In genomic region chr22:40420341-40421081, GRCh38 we compare ENCODE assay signal across 25 cellular contexts.
"Had no signal": no experiment of that assay in that cellular context is flagged by ENCODE, and none has a peak within 500 bp of the region (broad histone marks: within the 10 kb centered on the region; RNA-seq: fewer than 3 reads in every experiment).

No MANE protein-coding gene starts in this region.

- H3K9me3 Mint-ChIP-seq: activated naive CD8-positive, alpha-beta T cell treated with anti-CD3 and anti-CD28 coated beads, Interleukin-2, amount 10 ng/mL, durations not matched to agents 7 days and 5 days; activated T-cell treated with anti-CD3 and anti-CD28 coated beads, Interleukin-2, amount 50 U/mL, for 4 hours; activated T-helper 2 cell treated with anti-CD3 and anti-CD28 coated beads, Interferon-gamma antibody, Interleukin-2, Interleukin-4, amounts not matched to agents 10 μg/mL and 5 μg/mL and 100 μg/mL, durations not matched to agents 14 hours and 24 hours and 36 hours; central memory CD8-positive, alpha-beta T cell; effector memory CD8-positive, alpha-beta T cell; nephron had no signal

- H3K4me1 ChIP-seq: parathyroid adenoma, testis, vagina had no signal

- H3K9me3 ChIP-seq: breast epithelium, testis, vagina had no signal

- H3K4me3 Mint-ChIP-seq: activated naive CD8-positive, alpha-beta T cell treated with anti-CD3 and anti-CD28 coated beads, Interleukin-2, amount 10 ng/mL, durations not matched to agents 7 days and 5 days; activated T-cell treated with anti-CD3 and anti-CD28 coated beads, Interleukin-2, amount 50 U/mL, for 4 hours; central memory CD8-positive, alpha-beta T cell; effector memory CD8-positive, alpha-beta T cell; nephron had no signal

- H3K4me3 ChIP-seq: breast epithelium, dorsolateral prefrontal cortex, hepatocyte, testis, vagina had no signal

- H3K27me3 Mint-ChIP-seq: activated naive CD8-positive, alpha-beta T cell treated with anti-CD3 and anti-CD28 coated beads, Interleukin-2, amount 10 ng/mL, durations not matched to agents 7 days and 5 days; central memory CD8-positive, alpha-beta T cell; effector memory CD8-positive, alpha-beta T cell had no signal

- H3K27ac ChIP-seq: breast epithelium, hepatocyte, parathyroid adenoma, testis, vagina had no signal

- ATAC-seq: activated T-cell treated with anti-CD3 and anti-CD28 coated beads, Interleukin-2, amount 50 U/mL, for 4 hours; effector memory CD8-positive, alpha-beta T cell; esophagus mucosa; sciatic nerve had no signal

- H3K27me3 ChIP-seq: breast epithelium, dorsolateral prefrontal cortex, hepatocyte, testis, vagina had no signal

- DNase-seq: activated naive CD4-positive, alpha-beta T cell; activated naive CD8-positive, alpha-beta T cell treated with anti-CD3 and anti-CD28 coated beads, Interleukin-2, amount 10 ng/mL, durations not matched to agents 7 days and 5 days; activated T-cell treated with anti-CD3 and anti-CD28 coated beads, Interleukin-2, amount 50 U/mL, for 4 hours; amniotic stem cell; effector memory CD8-positive, alpha-beta T cell; foreskin melanocyte; kidney glomerular epithelial cell; midbrain; nucleus accumbens; small intestine; stimulated activated CD4-positive, alpha-beta T cell treated with anti-CD3 and anti-CD28 coated beads, Interleukin-15, amount 100 ng/mL, for 24 hours; stimulated activated CD8-positive, alpha-beta memory T cell treated with anti-CD3 and anti-CD28 coated beads, Interleukin-4, amount 100 ng/mL, for 48 hours; stimulated activated naive CD4-positive, alpha-beta T cell; testis; trophoblast cell had no signal

- H3K27ac Mint-ChIP-seq: activated T-helper 2 cell treated with anti-CD3 and anti-CD28 coated beads, Interferon-gamma antibody, Interleukin-2, Interleukin-4, amounts not matched to agents 10 μg/mL and 5 μg/mL and 100 μg/mL, durations not matched to agents 14 hours and 24 hours and 36 hours; nephron had no signal
